In the genomic region with DNA sequence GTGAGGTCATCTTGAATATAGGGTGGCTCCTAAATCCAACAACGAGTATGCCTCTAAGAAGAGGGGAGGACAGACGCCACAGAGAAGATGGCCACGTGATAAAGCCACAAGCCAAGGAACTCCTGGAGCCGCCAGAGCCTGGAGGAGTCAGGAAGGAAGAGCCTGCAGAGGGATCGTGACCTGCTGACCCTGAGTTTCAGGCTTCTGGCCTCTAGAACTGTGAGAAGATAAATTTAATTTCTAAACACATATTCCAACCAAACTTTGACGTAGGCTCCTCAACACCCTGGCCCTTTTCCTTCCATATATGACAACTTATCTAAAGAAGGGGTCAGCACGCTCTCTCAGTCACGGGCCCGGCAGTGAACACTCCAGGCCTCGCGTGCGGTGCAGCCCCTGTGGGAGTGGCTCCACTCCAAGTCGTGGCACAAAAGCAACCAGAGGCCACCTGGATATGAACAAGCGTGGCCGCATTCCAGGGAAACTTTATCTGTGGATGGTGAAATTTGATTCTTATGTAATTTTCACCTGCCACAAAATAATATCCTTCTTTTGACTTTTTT, we compare ENCODE assay signal across 13 cellular contexts.
A peak's percentile ranks its signal among the peaks of the same experiment; 100 is the strongest.
DNase-seq lines count a peak whose midpoint lies in the region; ATAC-seq, FAIRE-seq and TF ChIP-seq lines count a peak whose summit lies in the region.
"Had no signal": no experiment of that assay in that cellular context is flagged by ENCODE, and none has a peak within 500 bp of the region (broad histone marks: within the 10 kb centered on the region; RNA-seq: fewer than 3 reads in every experiment).

No MANE protein-coding gene starts in this region.

- H3K9me3 ChIP-seq in liver (ENCODE audit: control insufficient read depth in 4 of 4, low read length in 3 of 4), result no peaks in the 10 kb centered on the region
- no peaks in the 10 kb centered on the region for H3K9me3 ChIP-seq in HepG2 (ENCODE audit: low read length)
- no peaks in the 10 kb centered on the region for H3K9me3 ChIP-seq in osteoblast (ENCODE audit: low read depth, low read length)

- H3K36me3 ChIP-seq in liver (ENCODE audit: control insufficient read depth in 4 of 4, insufficient read depth in 3 of 4, low read depth in 1 of 4, low read length in 3 of 4) (no peaks in the 10 kb centered on the region), HepG2 (replicated peaks in 1 of 2; ENCODE audit: control insufficient read depth in 1 of 2, insufficient read depth in 2 of 2, low read length in 2 of 2) (no peaks in the 10 kb centered on the region), osteoblast (ENCODE audit: insufficient read depth, low read length) (no peaks in the 10 kb centered on the region)

- no peak for TF ChIP-seq POLR2A in HepG2 (IDR thresholded peaks at IDR 0.05; ENCODE audit: insufficient read depth in 1 of 2, low read depth in 2 of 2, low read length in 2 of 2)

- H3K27me3 ChIP-seq in liver (ENCODE audit: control insufficient read depth in 4 of 4, insufficient read depth in 4 of 4, low read length in 3 of 4), result no peaks in the 10 kb centered on the region
- peaks cover 1 to 14% of the 10 kb centered on the region in 2 experiments; a peak in 3 of 5 replicates for H3K27me3 ChIP-seq in HepG2 (ENCODE audit: control insufficient read depth in 1 of 2, insufficient read depth in 2 of 2, low read length in 2 of 2)
- H3K27me3 ChIP-seq in osteoblast (ENCODE audit: insufficient read depth, low read length), result no peaks in the 10 kb centered on the region

- H2AFZ ChIP-seq in HepG2 (ENCODE audit: low read length) (no peak overlapping the region), osteoblast (ENCODE audit: low read length) (no peak overlapping the region)

- no peak for DNase-seq in HepG2 (ENCODE audit: low spot score)
- no peak for DNase-seq in left lobe of liver (ENCODE audit: low spot score)
- peak; percentile 31 for DNase-seq in osteoblast (ENCODE audit: insufficient read length, low spot score, missing footprints)
- no peak for DNase-seq in NCI-H1694 treated with DMSO at 0.1 percent for 48 hours (lab: John Stamatoyannopoulos, UW)
- DNase-seq: C1 segment of cervical spinal cord; Calu3; CD4-positive, alpha-beta T cell; DMS 273 treated with DMSO at 0.1 percent for 48 hours had no signal

- intact Hi-C loops in HepG2 (cut with micrococcal nuclease; ENCODE audit: unreplicated experiment), result no loop called here

- no peak overlapping the region for H3K4me3 ChIP-seq in liver (ENCODE audit: low read depth in 1 of 3, low read length in 3 of 3)
- H3K4me3 ChIP-seq in HepG2 (replicated peaks in 1 of 3; ENCODE audit: insufficient read depth in 1 of 3, low read depth in 2 of 3, low read length in 3 of 3), result no peak overlapping the region
- H3K4me3 ChIP-seq in osteoblast (ENCODE audit: insufficient read depth, low read length), result no peak overlapping the region

- H3K27ac ChIP-seq in liver (ENCODE audit: low read depth in 1 of 2, low read length in 2 of 2) (no peak overlapping the region), HepG2 (ENCODE audit: extremely low read length, insufficient read depth, low read length) (no peak overlapping the region), osteoblast (ENCODE audit: low read depth, low read length) (no peak overlapping the region)

- TF ChIP-seq EP300 in HepG2 (IDR thresholded peaks at IDR 0.05; ENCODE audit: low read depth in 2 of 2, low read length in 2 of 2) (no peak), HepG2 (CRISPR knock-in tag; IDR thresholded peaks at IDR 0.05; ENCODE audit: borderline replicate concordance) (no peak)

- peaks cover 0 to 6% (median 4%) of the 10 kb centered on the region in 4 donors for H3K4me1 ChIP-seq in liver (ENCODE audit: control insufficient read depth in 4 of 4, insufficient read depth in 4 of 4, low read length in 3 of 4)
- H3K4me1 ChIP-seq in HepG2 (ENCODE audit: insufficient read depth, low read length), result no peaks in the 10 kb centered on the region
- H3K4me1 ChIP-seq in osteoblast (ENCODE audit: insufficient read depth, low read length), result no peaks in the 10 kb centered on the region

- in situ Hi-C loops in HepG2 (cut with HindIII; ENCODE audit: extremely low pct_ligation_motif_present, low pct_unique_long_range_greater_than_20kb), result no loop called here

- no peak for FAIRE-seq in HepG2 (lab: Jason Lieb, UNC)
- FAIRE-seq: A204.1 had no signal

- H3K79me2 ChIP-seq in HepG2 (ENCODE audit: insufficient read depth, low read length), result no peaks in the 10 kb centered on the region
- H3K79me2 ChIP-seq in osteoblast (ENCODE audit: insufficient read depth, low read length), result no peaks in the 10 kb centered on the region

- WGBS in liver, result 69% methylated on average over 15 of the region's 15 CpGs
- WGBS in HepG2 (ENCODE audit: low lambda C conversion rate), result 39% methylated on average over 13 of the region's 15 CpGs

- no peak for ATAC-seq in HepG2
- ATAC-seq in left lobe of liver, result peak; percentile 56
- no peak for ATAC-seq in HG02588 (IDR thresholded peaks at IDR 0.05; ENCODE audit: unreplicated experiment)
- ATAC-seq in HG02571 (IDR thresholded peaks at IDR 0.05; ENCODE audit: unreplicated experiment), result no peak
- ATAC-seq: HCT116 had no signal

- H3K9ac ChIP-seq in liver (ENCODE audit: low read depth in 1 of 2, low read length in 2 of 2) (no peak overlapping the region), HepG2 (ENCODE audit: insufficient read depth, low read depth, low read length) (no peak overlapping the region)

- TF ChIP-seq CTCF in liver (IDR thresholded peaks at IDR 0.05; ENCODE audit: low read depth, low read length, missing input control) (no peak), HepG2 (CRISPR knock-in tag; IDR thresholded peaks at IDR 0.05) (no peak), osteoblast (IDR thresholded peaks at IDR 0.05; ENCODE audit: extremely low read depth, low read depth, low read length) (no peak)

- POLR2A ChIA-PET in HepG2 (lab: Yijun Ruan, JAX), result no interaction called here

- no TSS peak for BruUV-seq in HepG2 (replicated peaks; lab: Mats Ljungman, UMichigan)

- H3K4me2 ChIP-seq in HepG2 (ENCODE audit: low read depth, low read length) (no peak overlapping the region), osteoblast (ENCODE audit: insufficient read depth, low read length) (no peak overlapping the region)

- CTCF ChIA-PET in HepG2 (lab: Yijun Ruan, JAX; ENCODE audit: low intra/inter-chr PET ratio, low total read pairs), result no interaction called here

- H4K20me1 ChIP-seq in HepG2 (ENCODE audit: insufficient read depth, low read length) (no peaks in the 10 kb centered on the region), osteoblast (ENCODE audit: insufficient read depth, low read length) (no peaks in the 10 kb centered on the region)

- TF ChIP-seq RAD21 in liver (IDR thresholded peaks at IDR 0.05), result peak in 1 of 2 donors; percentile 13
- TF ChIP-seq RAD21 in HepG2 (CRISPR knock-in tag; IDR thresholded peaks at IDR 0.05), result no peak

TF ChIP-seq in liver, 16 proteins besides CTCF, POLR2A, EP300 and RAD21 (continues in another document):
- no peak for TF ChIP-seq EGR1 (IDR thresholded peaks at IDR 0.05; ENCODE audit: low read depth in 2 of 2)
- TF ChIP-seq REST (IDR thresholded peaks at IDR 0.05), result no peak
- peak in 1 of 2 donors; percentile 13 for TF ChIP-seq RXRA (IDR thresholded peaks at IDR 0.05)

TF ChIP-seq in HepG2, 621 proteins besides CTCF, POLR2A, EP300 and RAD21 (continues in another document):
- TF ChIP-seq RFXAP (CRISPR knock-in tag; IDR thresholded peaks at IDR 0.05; ENCODE audit: borderline replicate concordance) (no peak), ZNF883 (CRISPR knock-in tag; IDR thresholded peaks at IDR 0.05; ENCODE audit: not compliant biosample characterization) (no peak), HDAC2 (CRISPR knock-in tag; IDR thresholded peaks at IDR 0.05) (no peak), HNRNPL (IDR thresholded peaks at IDR 0.05; ENCODE audit: low read depth, low read length) (no peak), ZNF784 (CRISPR knock-in tag; IDR thresholded peaks at IDR 0.05; ENCODE audit: borderline replicate concordance) (no peak), ZBTB38 (CRISPR knock-in tag; IDR thresholded peaks at IDR 0.05) (no peak), MEIS2 (CRISPR knock-in tag; IDR thresholded peaks at IDR 0.05) (no peak), DPF2 (CRISPR knock-in tag; IDR thresholded peaks at IDR 0.05; ENCODE audit: borderline replicate concordance, low read depth) (no peak), ZNF451 (CRISPR knock-in tag; IDR thresholded peaks at IDR 0.05) (no peak), ZFP37 (CRISPR knock-in tag; IDR thresholded peaks at IDR 0.05; ENCODE audit: borderline replicate concordance) (no peak), ATF7 (IDR thresholded peaks at IDR 0.05) (no peak), ATF7 (CRISPR knock-in tag; IDR thresholded peaks at IDR 0.05) (no peak), ZNF431 (CRISPR knock-in tag; IDR thresholded peaks at IDR 0.05; ENCODE audit: borderline replicate concordance, low read depth) (no peak)
- TF ChIP-seq, protein P1, sequence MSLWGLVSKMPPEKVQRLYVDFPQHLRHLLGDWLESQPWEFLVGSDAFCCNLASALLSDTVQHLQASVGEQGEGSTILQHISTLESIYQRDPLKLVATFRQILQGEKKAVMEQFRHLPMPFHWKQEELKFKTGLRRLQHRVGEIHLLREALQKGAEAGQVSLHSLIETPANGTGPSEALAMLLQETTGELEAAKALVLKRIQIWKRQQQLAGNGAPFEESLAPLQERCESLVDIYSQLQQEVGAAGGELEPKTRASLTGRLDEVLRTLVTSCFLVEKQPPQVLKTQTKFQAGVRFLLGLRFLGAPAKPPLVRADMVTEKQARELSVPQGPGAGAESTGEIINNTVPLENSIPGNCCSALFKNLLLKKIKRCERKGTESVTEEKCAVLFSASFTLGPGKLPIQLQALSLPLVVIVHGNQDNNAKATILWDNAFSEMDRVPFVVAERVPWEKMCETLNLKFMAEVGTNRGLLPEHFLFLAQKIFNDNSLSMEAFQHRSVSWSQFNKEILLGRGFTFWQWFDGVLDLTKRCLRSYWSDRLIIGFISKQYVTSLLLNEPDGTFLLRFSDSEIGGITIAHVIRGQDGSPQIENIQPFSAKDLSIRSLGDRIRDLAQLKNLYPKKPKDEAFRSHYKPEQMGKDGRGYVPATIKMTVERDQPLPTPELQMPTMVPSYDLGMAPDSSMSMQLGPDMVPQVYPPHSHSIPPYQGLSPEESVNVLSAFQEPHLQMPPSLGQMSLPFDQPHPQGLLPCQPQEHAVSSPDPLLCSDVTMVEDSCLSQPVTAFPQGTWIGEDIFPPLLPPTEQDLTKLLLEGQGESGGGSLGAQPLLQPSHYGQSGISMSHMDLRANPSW (CRISPR knock-in tag; IDR thresholded peaks at IDR 0.05; ENCODE audit: borderline replicate concordance), result no peak
